ENCODE assay signal across 19 cellular contexts in the genomic region with DNA sequence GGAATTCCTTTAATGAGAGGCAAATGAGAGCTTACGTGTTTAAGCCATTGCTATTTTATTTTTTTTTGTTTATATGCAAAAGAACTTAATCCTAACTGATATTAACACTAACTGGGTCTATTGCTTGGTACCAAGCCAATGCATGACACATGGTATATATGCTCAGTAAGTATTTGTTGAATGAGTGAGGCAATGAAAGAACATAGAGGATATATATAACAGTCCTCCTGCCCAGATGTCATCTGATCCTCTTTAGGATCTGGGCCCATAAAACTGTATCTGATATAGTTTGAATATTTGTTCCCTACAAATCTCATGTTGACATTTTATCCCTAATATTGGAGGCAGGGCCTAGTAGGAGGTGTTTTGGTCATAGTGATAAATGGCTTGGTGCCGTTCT. TPM values are rescaled to one million over a fixed set of nuclear protein-coding genes. Genes with fewer than 3 reads are reported as not detected.
"Had no signal": no experiment of that assay in that cellular context is flagged by ENCODE, and none has a peak within 500 bp of the region (broad histone marks: within the 10 kb centered on the region; RNA-seq: fewer than 3 reads in every experiment).

No MANE protein-coding gene starts in this region.

- DNase-seq: dermis blood vessel endothelial cell; esophagus squamous epithelium; foreskin melanocyte; head of caudate nucleus; kidney; left cardiac atrium; left ventricle myocardium superior; mesenchymal stem cell; naive thymus-derived CD8-positive, alpha-beta T cell; occipital lobe; pancreas; right cardiac atrium; small intestine; stimulated activated CD4-positive, alpha-beta T cell treated with anti-CD3 and anti-CD28 coated beads, Interleukin-12 subunit alpha, Interleukin-12 subunit beta, amount 100 ng/mL, for 4 hours; stimulated activated naive CD4-positive, alpha-beta T cell treated with Interleukin-2 at 50 U/mL for 16 hours had no signal

- H3K9ac ChIP-seq: neural progenitor cell had no signal

- H3K36me3 ChIP-seq: esophagus squamous epithelium, neural progenitor cell, pancreas had no signal

- H3K27me3 ChIP-seq: esophagus squamous epithelium, hepatocyte, neural progenitor cell, pancreas had no signal

- H3K27ac ChIP-seq: esophagus squamous epithelium, hepatocyte, neural progenitor cell, pancreas had no signal

- H3K4me1 ChIP-seq: esophagus squamous epithelium, neural progenitor cell, pancreas had no signal

- H3K9me3 ChIP-seq: esophagus squamous epithelium, pancreas had no signal

- H3K4me2 ChIP-seq: hepatocyte, neural progenitor cell had no signal

- ATAC-seq: left cardiac atrium; left ventricle myocardium superior; naive thymus-derived CD8-positive, alpha-beta T cell; pancreas; right cardiac atrium had no signal

- H3K4me3 ChIP-seq: esophagus squamous epithelium, hepatocyte, lung, neural progenitor cell, pancreas had no signal

- H2AFZ ChIP-seq: hepatocyte, neural progenitor cell had no signal

RNA-seq across cellular contexts. Expression of gene ALOX5AP, which starts 13.0 kb away (rescaled TPM):
- total RNA-seq: progenitor cell of endocrine pancreas had no signal
